24 cellular contexts compared by ENCODE assay signal in genomic region chr22:49377306-49377705, GRCh38.
"Had no signal": no experiment of that assay in that cellular context is flagged by ENCODE, and none has a peak within 500 bp of the region (broad histone marks: within the 10 kb centered on the region; RNA-seq: fewer than 3 reads in every experiment).

No MANE protein-coding gene starts in this region.

- H3K27ac ChIP-seq: colonic mucosa, neutrophil, ovary, prostate gland, skin epidermis, tibial artery had no signal

- DNase-seq: activated CD4-positive, alpha-beta memory T cell treated with anti-CD3 and anti-CD28 coated beads, Interleukin-2, amount 10 ng/mL, durations not matched to agents 7 days and 5 days; activated CD4-positive, alpha-beta T cell treated with anti-CD3 and anti-CD28 coated beads, Interleukin-2, amount 10 ng/mL, durations not matched to agents 7 days and 5 days; activated CD4-positive, CD25-positive, alpha-beta regulatory T cell treated with anti-CD3 and anti-CD28 coated beads, Interleukin-2, amount 50 U/mL, for 72 hours; activated effector memory CD4-positive, alpha-beta T cell treated with Interleukin-2 at 50 U/mL for 16 hours; activated naive CD4-positive, alpha-beta T cell treated with Interleukin-2 at 50 U/mL for 16 hours; anterior cingulate cortex; colonic mucosa; effector CD8-positive, alpha-beta T cell; naive B cell; nephron progenitor cell; ovary; retina; stimulated activated CD4-positive, alpha-beta T cell treated with anti-CD3 and anti-CD28 coated beads, Interleukin-4, amount 100 ng/mL, for 24 hours; stimulated activated naive CD8-positive, alpha-beta T cell treated with anti-CD3 and anti-CD28 coated beads, Interleukin-15, amount 100 ng/mL, for 72 hours; T-helper 17 cell had no signal

- H3K27ac Mint-ChIP-seq: activated CD4-positive, alpha-beta memory T cell treated with anti-CD3 and anti-CD28 coated beads, Interleukin-2, amount 10 ng/mL, durations not matched to agents 7 days and 5 days; activated CD4-positive, alpha-beta T cell treated with anti-CD3 and anti-CD28 coated beads, Interleukin-2, amount 10 ng/mL, durations not matched to agents 7 days and 5 days; activated naive CD8-positive, alpha-beta T cell; naive B cell; nephron progenitor cell; stimulated activated effector memory CD8-positive, alpha-beta T cell treated with anti-CD3 and anti-CD28 coated beads, Interleukin-12 subunit alpha, Interleukin-12 subunit beta, amount 100 ng/mL, for 72 hours; stimulated activated naive CD8-positive, alpha-beta T cell treated with anti-CD3 and anti-CD28 coated beads, Interleukin-15, amount 100 ng/mL, for 72 hours; T-helper 17 cell had no signal

- H3K4me1 Mint-ChIP-seq: activated CD4-positive, alpha-beta memory T cell treated with anti-CD3 and anti-CD28 coated beads, Interleukin-2, amount 10 ng/mL, durations not matched to agents 7 days and 5 days; activated CD4-positive, alpha-beta T cell treated with anti-CD3 and anti-CD28 coated beads, Interleukin-2, amount 10 ng/mL, durations not matched to agents 7 days and 5 days; stimulated activated effector memory CD8-positive, alpha-beta T cell treated with anti-CD3 and anti-CD28 coated beads, Interleukin-12 subunit alpha, Interleukin-12 subunit beta, amount 100 ng/mL, for 72 hours; stimulated activated naive CD8-positive, alpha-beta T cell treated with anti-CD3 and anti-CD28 coated beads, Interleukin-15, amount 100 ng/mL, for 72 hours had no signal

- H3K27me3 ChIP-seq: colonic mucosa, ovary had no signal

- ATAC-seq: left lobe of liver; sciatic nerve; SK-N-SH treated with all-trans-retinoic acid at 6 μM for 48 hours; stimulated activated effector memory CD8-positive, alpha-beta T cell treated with anti-CD3 and anti-CD28 coated beads, Interleukin-12 subunit alpha, Interleukin-12 subunit beta, amount 100 ng/mL, for 72 hours; stimulated activated naive CD8-positive, alpha-beta T cell treated with anti-CD3 and anti-CD28 coated beads, Interleukin-15, amount 100 ng/mL, for 72 hours; T-helper 17 cell had no signal

- H3K4me3 Mint-ChIP-seq: activated CD4-positive, alpha-beta memory T cell treated with anti-CD3 and anti-CD28 coated beads, Interleukin-2, amount 10 ng/mL, durations not matched to agents 7 days and 5 days; activated CD4-positive, alpha-beta T cell treated with anti-CD3 and anti-CD28 coated beads, Interleukin-2, amount 10 ng/mL, durations not matched to agents 7 days and 5 days; activated naive CD8-positive, alpha-beta T cell; naive B cell; nephron progenitor cell; stimulated activated effector memory CD8-positive, alpha-beta T cell treated with anti-CD3 and anti-CD28 coated beads, Interleukin-12 subunit alpha, Interleukin-12 subunit beta, amount 100 ng/mL, for 72 hours; stimulated activated naive CD8-positive, alpha-beta T cell treated with anti-CD3 and anti-CD28 coated beads, Interleukin-15, amount 100 ng/mL, for 72 hours; T-helper 17 cell had no signal

- H3K4me1 ChIP-seq: colonic mucosa, prostate gland, tibial artery had no signal

- H3K9me3 ChIP-seq: colonic mucosa, neutrophil, ovary, prostate gland, tibial artery had no signal

- H3K36me3 Mint-ChIP-seq: activated naive CD8-positive, alpha-beta T cell; naive B cell; stimulated activated effector memory CD8-positive, alpha-beta T cell treated with anti-CD3 and anti-CD28 coated beads, Interleukin-12 subunit alpha, Interleukin-12 subunit beta, amount 100 ng/mL, for 72 hours had no signal

- H3K4me3 ChIP-seq: colonic mucosa, ovary, prostate gland, skin epidermis, tibial artery had no signal

- H3K36me3 ChIP-seq: colonic mucosa, neutrophil, ovary, prostate gland, tibial artery had no signal

- H3K27me3 Mint-ChIP-seq: activated CD4-positive, alpha-beta memory T cell treated with anti-CD3 and anti-CD28 coated beads, Interleukin-2, amount 10 ng/mL, durations not matched to agents 7 days and 5 days had no signal

- H3K9me3 Mint-ChIP-seq: activated CD4-positive, alpha-beta memory T cell treated with anti-CD3 and anti-CD28 coated beads, Interleukin-2, amount 10 ng/mL, durations not matched to agents 7 days and 5 days; activated CD4-positive, alpha-beta T cell treated with anti-CD3 and anti-CD28 coated beads, Interleukin-2, amount 10 ng/mL, durations not matched to agents 7 days and 5 days; nephron progenitor cell; stimulated activated effector memory CD8-positive, alpha-beta T cell treated with anti-CD3 and anti-CD28 coated beads, Interleukin-12 subunit alpha, Interleukin-12 subunit beta, amount 100 ng/mL, for 72 hours; stimulated activated naive CD8-positive, alpha-beta T cell treated with anti-CD3 and anti-CD28 coated beads, Interleukin-15, amount 100 ng/mL, for 72 hours had no signal
